In the genomic region with DNA sequence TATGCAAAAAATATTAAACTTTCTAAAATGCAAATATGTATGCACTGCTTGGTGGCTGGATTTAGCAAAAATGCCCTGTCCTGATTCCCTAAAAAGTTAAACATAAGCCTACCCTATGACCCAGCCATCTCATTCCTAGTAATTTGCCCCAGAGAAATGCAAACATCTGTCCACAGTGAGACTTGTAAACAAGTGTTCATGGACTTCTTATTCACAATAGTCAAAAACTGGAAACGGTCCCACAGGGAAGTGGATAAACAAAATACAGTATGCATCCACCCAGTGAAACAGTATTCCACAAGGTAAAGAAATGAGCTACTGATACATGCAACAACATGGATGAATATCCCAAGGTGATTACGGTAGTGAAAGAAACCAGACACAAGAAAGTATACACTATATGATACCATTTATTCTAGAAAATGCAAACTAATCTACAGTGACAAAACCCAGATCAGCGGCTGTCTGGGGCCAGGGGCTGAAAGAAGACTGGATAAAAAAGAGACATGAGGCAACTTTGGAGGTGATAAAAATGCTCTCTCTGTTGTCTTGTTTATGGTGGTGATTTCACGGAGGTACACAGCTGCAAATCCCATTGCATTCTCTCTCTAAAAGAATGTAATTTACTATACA, we compare ENCODE assay signal across 16 cellular contexts.
DNase-seq lines count a peak whose midpoint lies in the region; ATAC-seq and TF ChIP-seq lines count a peak whose summit lies in the region.
"Had no signal": no experiment of that assay in that cellular context is flagged by ENCODE, and none has a peak within 500 bp of the region (broad histone marks: within the 10 kb centered on the region; RNA-seq: fewer than 3 reads in every experiment).

No MANE protein-coding gene starts in this region.

- no peak for ATAC-seq in GM21619 (IDR thresholded peaks at IDR 0.05; ENCODE audit: unreplicated experiment)

- no peak for TF ChIP-seq CTCF in foreskin fibroblast (IDR thresholded peaks at IDR 0.05; ENCODE audit: low read depth, low read length)

- H3K4me3 ChIP-seq in foreskin fibroblast (ENCODE audit: low read depth in 1 of 2, low read length in 2 of 2), result no peak overlapping the region

- DNase-seq in NCI-H2107 treated with DMSO at 0.1 percent for 48 hours (lab: John Stamatoyannopoulos, UW; ENCODE audit: unreplicated experiment) (peak; percentile 40), NCI-H2107 (lab: John Stamatoyannopoulos, UW) (no peak), NCI-H774 (lab: John Stamatoyannopoulos, UW) (peak; percentile 22), foreskin fibroblast (peak; percentile 8 to 58), renal cortical epithelial cell (ENCODE audit: low read depth) (peak; percentile 46), NCI-H2227 (lab: John Stamatoyannopoulos, UW; ENCODE audit: unreplicated experiment) (no peak), cerebellar nuclear complex (lab: John Stamatoyannopoulos, UW) (no peak)
- DNase-seq: DMS79 treated with DMSO at 0.1 percent for 48 hours, H7, Kasumi-1, NCI-H1105, NCI-H187, NCI-H2171, NCI-H510A treated with DMSO at 0.1 percent for 48 hours, SHP77 had no signal

Comparison
In these comparisons a context has a peak if more than half of its experiments do, and no peak if none do; other contexts are left out.
1. DNase-seq: peak in NCI-H2107 treated with DMSO at 0.1 percent for 48 hours (single experiment), NCI-H774 (single experiment), foreskin fibroblast (2 of 2) and renal cortical epithelial cell (single experiment); none in NCI-H2107 (single experiment), NCI-H2227 (single experiment) and cerebellar nuclear complex (0 of 2).